ENCODE assay signal across 1 cellular context in the genomic region with DNA sequence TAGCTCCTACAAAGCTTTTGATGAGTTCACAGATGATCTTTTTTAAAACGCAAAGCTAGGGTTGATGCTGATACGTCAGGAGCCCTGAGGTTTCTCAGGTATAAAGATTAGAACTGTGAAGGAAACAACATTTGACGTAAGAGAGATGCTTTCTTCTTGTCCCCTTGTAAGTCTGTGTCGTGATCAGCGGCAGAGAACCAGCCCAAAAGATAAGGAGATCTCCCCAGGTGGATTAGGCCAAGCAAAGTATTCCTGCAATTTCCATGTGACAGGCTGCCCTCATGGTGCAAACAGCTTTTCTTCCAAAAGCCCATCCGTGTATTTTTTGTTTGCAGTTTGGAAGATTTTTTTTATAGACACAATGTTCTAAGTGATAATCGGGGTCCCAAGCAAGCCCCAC.
TF ChIP-seq lines count a peak whose summit lies in the region.

No MANE protein-coding gene starts in this region.

TF ChIP-seq in GM23338, 12 proteins besides CTCF, POLR2A, EP300 and RAD21 (continued from another document):
- TF ChIP-seq, protein P1, sequence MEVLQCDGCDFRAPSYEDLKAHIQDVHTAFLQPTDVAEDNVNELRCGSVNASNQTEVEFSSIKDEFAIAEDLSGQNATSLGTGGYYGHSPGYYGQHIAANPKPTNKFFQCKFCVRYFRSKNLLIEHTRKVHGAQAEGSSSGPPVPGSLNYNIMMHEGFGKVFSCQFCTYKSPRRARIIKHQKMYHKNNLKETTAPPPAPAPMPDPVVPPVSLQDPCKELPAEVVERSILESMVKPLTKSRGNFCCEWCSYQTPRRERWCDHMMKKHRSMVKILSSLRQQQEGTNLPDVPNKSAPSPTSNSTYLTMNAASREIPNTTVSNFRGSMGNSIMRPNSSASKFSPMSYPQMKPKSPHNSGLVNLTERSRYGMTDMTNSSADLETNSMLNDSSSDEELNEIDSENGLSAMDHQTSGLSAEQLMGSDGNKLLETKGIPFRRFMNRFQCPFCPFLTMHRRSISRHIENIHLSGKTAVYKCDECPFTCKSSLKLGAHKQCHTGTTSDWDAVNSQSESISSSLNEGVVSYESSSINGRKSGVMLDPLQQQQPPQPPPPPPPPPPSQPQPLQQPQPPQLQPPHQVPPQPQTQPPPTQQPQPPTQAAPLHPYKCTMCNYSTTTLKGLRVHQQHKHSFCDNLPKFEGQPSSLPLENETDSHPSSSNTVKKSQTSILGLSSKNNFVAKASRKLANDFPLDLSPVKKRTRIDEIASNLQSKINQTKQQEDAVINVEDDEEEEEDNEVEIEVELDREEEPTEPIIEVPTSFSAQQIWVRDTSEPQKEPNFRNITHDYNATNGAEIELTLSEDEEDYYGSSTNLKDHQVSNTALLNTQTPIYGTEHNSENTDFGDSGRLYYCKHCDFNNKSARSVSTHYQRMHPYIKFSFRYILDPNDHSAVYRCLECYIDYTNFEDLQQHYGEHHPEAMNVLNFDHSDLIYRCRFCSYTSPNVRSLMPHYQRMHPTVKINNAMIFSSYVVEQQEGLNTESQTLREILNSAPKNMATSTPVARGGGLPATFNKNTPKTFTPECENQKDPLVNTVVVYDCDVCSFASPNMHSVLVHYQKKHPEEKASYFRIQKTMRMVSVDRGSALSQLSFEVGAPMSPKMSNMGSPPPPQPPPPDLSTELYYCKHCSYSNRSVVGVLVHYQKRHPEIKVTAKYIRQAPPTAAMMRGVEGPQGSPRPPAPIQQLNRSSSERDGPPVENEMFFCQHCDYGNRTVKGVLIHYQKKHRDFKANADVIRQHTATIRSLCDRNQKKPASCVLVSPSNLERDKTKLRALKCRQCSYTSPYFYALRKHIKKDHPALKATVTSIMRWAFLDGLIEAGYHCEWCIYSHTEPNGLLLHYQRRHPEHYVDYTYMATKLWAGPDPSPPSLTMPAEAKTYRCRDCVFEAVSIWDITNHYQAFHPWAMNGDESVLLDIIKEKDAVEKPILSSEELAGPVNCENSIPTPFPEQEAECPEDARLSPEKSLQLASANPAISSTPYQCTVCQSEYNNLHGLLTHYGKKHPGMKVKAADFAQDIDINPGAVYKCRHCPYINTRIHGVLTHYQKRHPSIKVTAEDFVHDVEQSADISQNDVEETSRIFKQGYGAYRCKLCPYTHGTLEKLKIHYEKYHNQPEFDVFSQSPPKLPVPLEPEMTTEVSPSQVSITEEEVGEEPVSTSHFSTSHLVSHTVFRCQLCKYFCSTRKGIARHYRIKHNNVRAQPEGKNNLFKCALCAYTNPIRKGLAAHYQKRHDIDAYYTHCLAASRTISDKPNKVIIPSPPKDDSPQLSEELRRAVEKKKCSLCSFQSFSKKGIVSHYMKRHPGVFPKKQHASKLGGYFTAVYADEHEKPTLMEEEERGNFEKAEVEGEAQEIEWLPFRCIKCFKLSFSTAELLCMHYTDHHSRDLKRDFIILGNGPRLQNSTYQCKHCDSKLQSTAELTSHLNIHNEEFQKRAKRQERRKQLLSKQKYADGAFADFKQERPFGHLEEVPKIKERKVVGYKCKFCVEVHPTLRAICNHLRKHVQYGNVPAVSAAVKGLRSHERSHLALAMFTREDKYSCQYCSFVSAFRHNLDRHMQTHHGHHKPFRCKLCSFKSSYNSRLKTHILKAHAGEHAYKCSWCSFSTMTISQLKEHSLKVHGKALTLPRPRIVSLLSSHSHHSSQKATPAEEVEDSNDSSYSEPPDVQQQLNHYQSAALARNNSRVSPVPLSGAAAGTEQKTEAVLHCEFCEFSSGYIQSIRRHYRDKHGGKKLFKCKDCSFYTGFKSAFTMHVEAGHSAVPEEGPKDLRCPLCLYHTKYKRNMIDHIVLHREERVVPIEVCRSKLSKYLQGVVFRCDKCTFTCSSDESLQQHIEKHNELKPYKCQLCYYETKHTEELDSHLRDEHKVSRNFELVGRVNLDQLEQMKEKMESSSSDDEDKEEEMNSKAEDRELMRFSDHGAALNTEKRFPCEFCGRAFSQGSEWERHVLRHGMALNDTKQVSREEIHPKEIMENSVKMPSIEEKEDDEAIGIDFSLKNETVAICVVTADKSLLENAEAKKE (CRISPR knock-in tag; IDR thresholded peaks at IDR 0.05), result no peak
- TF ChIP-seq EZH2phosphoT487 (IDR thresholded peaks at IDR 0.05; ENCODE audit: unreplicated experiment) (no peak), STAT1 (IDR thresholded peaks at IDR 0.05; ENCODE audit: unreplicated experiment) (no peak), POLR2AphosphoS5 (IDR thresholded peaks at IDR 0.05; ENCODE audit: low read depth) (no peak)
